In genomic region chr9:19619221-19619620, GRCh38 we compare ENCODE assay signal across 17 cellular contexts.
"Had no signal": no experiment of that assay in that cellular context is flagged by ENCODE, and none has a peak within 500 bp of the region (broad histone marks: within the 10 kb centered on the region; RNA-seq: fewer than 3 reads in every experiment).

No MANE protein-coding gene starts in this region.

- DNase-seq: activated gamma-delta T cell treated with Interleukin-2 at 50 U/mL for 16 hours; activated T-cell treated with anti-CD3 and anti-CD28 coated beads, Interleukin-2, amount 50 U/mL, for 1 hour; aorta; colonic mucosa; kidney; lower lobe of right lung; natural killer cell; spleen; stimulated activated CD4-positive, alpha-beta T cell treated with anti-CD3 and anti-CD28 coated beads, Interleukin-4, amount 100 ng/mL, for 1 hour; stimulated activated naive CD4-positive, alpha-beta T cell; T-helper 1 cell; thyroid gland; upper lobe of right lung had no signal

- H3K27ac ChIP-seq: colonic mucosa, esophagus muscularis mucosa, lower lobe of right lung, right atrium auricular region, spleen, thyroid gland, upper lobe of right lung had no signal

- ATAC-seq: left lobe of liver, lower lobe of right lung, natural killer cell, upper lobe of right lung, WTC11 had no signal
